In the genomic region with DNA sequence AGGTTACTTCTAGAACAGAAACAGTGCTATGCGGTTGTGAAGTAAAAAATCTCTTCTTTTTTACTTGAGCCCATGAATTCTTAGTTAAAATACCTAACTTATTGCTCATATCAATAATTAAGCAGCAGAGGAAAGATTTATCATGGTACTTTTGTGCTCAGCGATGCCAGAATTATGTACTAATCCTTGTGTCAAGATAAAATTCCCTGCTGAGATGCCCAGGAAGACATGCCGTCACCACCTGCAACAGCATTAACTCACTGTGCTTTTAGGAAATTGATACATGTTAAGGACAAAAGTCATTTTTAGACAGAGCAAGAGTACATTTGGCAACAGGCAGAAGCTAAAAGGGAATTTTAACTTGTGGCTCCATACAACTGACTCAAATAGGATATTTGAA, we compare ENCODE assay signal across 18 cellular contexts.
DNase-seq lines count a peak whose midpoint lies in the region; ATAC-seq and TF ChIP-seq lines count a peak whose summit lies in the region.
"Had no signal": no experiment of that assay in that cellular context is flagged by ENCODE, and none has a peak within 500 bp of the region (broad histone marks: within the 10 kb centered on the region; RNA-seq: fewer than 3 reads in every experiment).

No MANE protein-coding gene starts in this region.

- intact Hi-C loops in MCF 10A (cut with micrococcal nuclease) (no loop called here), mammary epithelial cell (cut with micrococcal nuclease) (no loop called here), aorta (cut with DNase I) (no loop called here)

- BruUV-seq in MCF 10A (replicated peaks; lab: Mats Ljungman, UMichigan) (no TSS peak), mammary epithelial cell (replicated peaks; lab: Mats Ljungman, UMichigan) (no TSS peak)

- POLR2A ChIA-PET in MCF 10A (lab: Yijun Ruan, JAX): interaction anchor here (0.6 kb wide), 1 partner anchor 320 kb away, joined by 3 read pairs; no protein-coding TSS in a partner anchor
- POLR2A ChIA-PET in naive thymus-derived CD8-positive, alpha-beta T cell (lab: Charles Lee): no interaction called here

- no peak overlapping the region for H3K4me3 ChIP-seq in mammary epithelial cell (replicated peaks in 1 of 3; ENCODE audit: insufficient read depth in 1 of 3, low read depth in 2 of 3, low read length in 3 of 3)
- H3K4me3 ChIP-seq in adipocyte (ENCODE audit: low read length): no peak overlapping the region
- H3K4me3 ChIP-seq in fibroblast of villous mesenchyme (ENCODE audit: low read depth, low read length): no peak overlapping the region
- H3K4me3 ChIP-seq in aorta (ENCODE audit: low read length in 2 of 2): no peak overlapping the region
- H3K4me3 ChIP-seq: A549, thyroid gland had no signal

- CTCF ChIA-PET in MCF 10A (lab: Yijun Ruan, JAX) (interaction anchor here (1.0 kb wide), 1 partner anchor 168 kb away, joined by 3 read pairs; no protein-coding TSS in a partner anchor), mammary epithelial cell (lab: Charles Lee; ENCODE audit: low non-redundant PET) (no interaction called here)

- H3K27ac Mint-ChIP-seq in MCF 10A (ENCODE audit: low read depth, unreplicated experiment) (no peak overlapping the region), progenitor cell of endocrine pancreas (no peak overlapping the region)
- H3K27ac Mint-ChIP-seq in naive thymus-derived CD8-positive, alpha-beta T cell: no peak overlapping the region
- H3K27ac Mint-ChIP-seq: activated naive CD8-positive, alpha-beta T cell treated with anti-CD3 and anti-CD28 coated beads for 36 hours; activated T-helper 1 cell treated with anti-CD3 and anti-CD28 coated beads, Interleukin-12 subunit alpha, Interleukin-12 subunit beta, Interleukin-2, Interleukin-4 antibody, amounts not matched to agents 30 ng/mL and 10 ng/mL and 1 ng/mL, durations not matched to agents 14 hours and 24 hours and 36 hours; stimulated activated memory B cell treated with anti-CD40 and anti-IgM and Interleukin-4, amounts not matched to agents 10 μg/mL and 1 μg/mL and 100 μg/mL, for 72 hours had no signal

- no peaks in the 10 kb centered on the region for H3K79me2 ChIP-seq in mammary epithelial cell (ENCODE audit: insufficient read depth, low read length)

- no peak overlapping the region for H2AFZ ChIP-seq in mammary epithelial cell (ENCODE audit: low read depth, low read length)

- no peaks in the 10 kb centered on the region for H3K4me1 ChIP-seq in mammary epithelial cell (ENCODE audit: insufficient read depth, low read length)
- H3K4me1 ChIP-seq in adipocyte (ENCODE audit: control insufficient read depth, insufficient read depth, low read length): peaks cover 12% of the 10 kb centered on the region
- peaks cover 2 to 4% of the 10 kb centered on the region in 2 donors for H3K4me1 ChIP-seq in aorta (ENCODE audit: control insufficient read depth in 1 of 2, insufficient read depth in 2 of 2, low read length in 2 of 2)
- H3K4me1 ChIP-seq: A549, thyroid gland had no signal

- H3K27ac ChIP-seq in mammary epithelial cell (ENCODE audit: insufficient read depth, low read depth, low read length) (no peak overlapping the region), aorta (ENCODE audit: low read depth in 1 of 2, low read length in 2 of 2) (peak overlapping the region; percentile 33 to 40)
- H3K27ac ChIP-seq: A549, thyroid gland had no signal

- no peak for ATAC-seq in aorta (ENCODE audit: low FRiP score)
- no peak for ATAC-seq in naive thymus-derived CD8-positive, alpha-beta T cell
- ATAC-seq: A549; stimulated activated memory B cell treated with anti-CD40 and anti-IgM and Interleukin-4, amounts not matched to agents 10 μg/mL and 1 μg/mL and 100 μg/mL, for 72 hours had no signal

- DNase-seq in MCF 10A (ENCODE audit: unreplicated experiment) (peak; percentile 7), mammary epithelial cell (no peak), adipocyte (ENCODE audit: low read depth) (peak; percentile 7), fibroblast of villous mesenchyme (ENCODE audit: low read depth) (peak; percentile 44), aorta (no peak), cerebellar nuclear complex (lab: John Stamatoyannopoulos, UW) (no peak), progenitor cell of endocrine pancreas (ENCODE audit: low spot score, unreplicated experiment) (no peak)
- DNase-seq in naive thymus-derived CD8-positive, alpha-beta T cell: no peak
- DNase-seq: activated CD4-positive, CD25-positive, alpha-beta regulatory T cell treated with anti-CD3 and anti-CD28 coated beads, Interleukin-2, amount 50 U/mL, for 72 hours; activated naive CD8-positive, alpha-beta T cell treated with anti-CD3 and anti-CD28 coated beads for 36 hours; DMS 273 treated with DMSO at 0.1 percent for 48 hours; effector CD8-positive, alpha-beta T cell; T1000; thyroid gland had no signal

- no peak overlapping the region for H3K4me2 ChIP-seq in mammary epithelial cell (ENCODE audit: insufficient read depth, low read depth, low read length)
- H3K4me2 ChIP-seq: A549 had no signal

- peaks cover 14% of the 10 kb centered on the region for H3K9me3 Mint-ChIP-seq in MCF 10A (ENCODE audit: unreplicated experiment)
- H3K9me3 Mint-ChIP-seq in naive thymus-derived CD8-positive, alpha-beta T cell: peaks cover 16 to 49% (median 29%) of the 10 kb centered on the region in 9 donors
- H3K9me3 Mint-ChIP-seq in progenitor cell of endocrine pancreas (ENCODE audit: low read depth): peaks cover 23% of the 10 kb centered on the region
- H3K9me3 Mint-ChIP-seq: activated T-helper 1 cell treated with anti-CD3 and anti-CD28 coated beads, Interleukin-12 subunit alpha, Interleukin-12 subunit beta, Interleukin-2, Interleukin-4 antibody, amounts not matched to agents 30 ng/mL and 10 ng/mL and 1 ng/mL, durations not matched to agents 14 hours and 24 hours and 36 hours; central memory CD8-positive, alpha-beta T cell had no signal

- H3K27me3 ChIP-seq in mammary epithelial cell (ENCODE audit: insufficient read depth, low read length): peaks cover 5% of the 10 kb centered on the region
- no peaks in the 10 kb centered on the region for H3K27me3 ChIP-seq in adipocyte (replicated peaks; ENCODE audit: control insufficient read depth, insufficient read depth, low read length)
- no peaks in the 10 kb centered on the region for H3K27me3 ChIP-seq in aorta (ENCODE audit: control insufficient read depth in 1 of 2, insufficient read depth in 2 of 2, low read length in 1 of 2)
- H3K27me3 ChIP-seq: thyroid gland had no signal

- in situ Hi-C loops in mammary epithelial cell (cut with MboI; ENCODE audit: low sequenced_read_pairs in 2 of 2): no loop called here

- dilution Hi-C loops in mammary epithelial cell (cut with HindIII; ENCODE audit: low sequenced_read_pairs): no loop called here

- 98% methylated on average over 3 of the region's 3 CpGs for WGBS in mammary epithelial cell (ENCODE audit: low coverage, missing lambda C conversion rate)
- WGBS in aorta, 2 donors: 16 to 18% methylated on average over 3 of the region's 3 CpGs

- H3K9me3 ChIP-seq in mammary epithelial cell (replicated peaks; ENCODE audit: insufficient read depth, low read length): no peaks in the 10 kb centered on the region
- peaks cover 17% of the 10 kb centered on the region for H3K9me3 ChIP-seq in adipocyte (ENCODE audit: control insufficient read depth, low read length)
- H3K9me3 ChIP-seq in aorta (ENCODE audit: control insufficient read depth, low read length): no peaks in the 10 kb centered on the region
- H3K9me3 ChIP-seq: A549, thyroid gland had no signal

- no peak for TF ChIP-seq CTCF in MCF 10A (IDR thresholded peaks at IDR 0.05; ENCODE audit: unreplicated experiment)
- TF ChIP-seq CTCF in mammary epithelial cell (conservative IDR thresholded peaks at IDR 0.05 in 1 of 2, IDR thresholded peaks at IDR 0.05 in 1 of 2; ENCODE audit: extremely low read depth in 1 of 2, insufficient read depth in 1 of 2, low read depth in 1 of 2, low read length in 2 of 2): no peak
- TF ChIP-seq CTCF in fibroblast of villous mesenchyme (IDR thresholded peaks at IDR 0.05; ENCODE audit: insufficient read depth, low read depth, low read length): no peak
- TF ChIP-seq CTCF in progenitor cell of endocrine pancreas (IDR thresholded peaks at IDR 0.05; ENCODE audit: unreplicated experiment): no peak

- H4K20me1 ChIP-seq in mammary epithelial cell (ENCODE audit: insufficient read depth, low read length): no peaks in the 10 kb centered on the region

- H3K27me3 Mint-ChIP-seq in MCF 10A (ENCODE audit: insufficient read depth, unreplicated experiment) (no peaks in the 10 kb centered on the region), progenitor cell of endocrine pancreas (no peaks in the 10 kb centered on the region)
- peaks cover 2 to 16% (median 7%) of the 10 kb centered on the region in 5 donors for H3K27me3 Mint-ChIP-seq in naive thymus-derived CD8-positive, alpha-beta T cell
- H3K27me3 Mint-ChIP-seq: stimulated activated memory B cell treated with anti-CD40 and anti-IgM and Interleukin-4, amounts not matched to agents 10 μg/mL and 1 μg/mL and 100 μg/mL, for 72 hours had no signal

- H3K4me1 Mint-ChIP-seq in MCF 10A (ENCODE audit: insufficient read depth, unreplicated experiment): no peaks in the 10 kb centered on the region
- H3K4me1 Mint-ChIP-seq in naive thymus-derived CD8-positive, alpha-beta T cell: peaks cover 0 to 3% (median 1%) of the 10 kb centered on the region in 4 donors
- H3K4me1 Mint-ChIP-seq in progenitor cell of endocrine pancreas (ENCODE audit: low read depth): peaks cover 14% of the 10 kb centered on the region
- H3K4me1 Mint-ChIP-seq: activated naive CD8-positive, alpha-beta T cell treated with anti-CD3 and anti-CD28 coated beads for 36 hours; central memory CD8-positive, alpha-beta T cell; stimulated activated memory B cell treated with anti-CD40 and anti-IgM and Interleukin-4, amounts not matched to agents 10 μg/mL and 1 μg/mL and 100 μg/mL, for 72 hours had no signal

- H3K4me3 Mint-ChIP-seq in MCF 10A (ENCODE audit: unreplicated experiment) (no peak overlapping the region), progenitor cell of endocrine pancreas (ENCODE audit: low read depth) (no peak overlapping the region)
- no peak overlapping the region for H3K4me3 Mint-ChIP-seq in naive thymus-derived CD8-positive, alpha-beta T cell
- H3K4me3 Mint-ChIP-seq: activated naive CD8-positive, alpha-beta T cell treated with anti-CD3 and anti-CD28 coated beads for 36 hours; activated T-helper 1 cell treated with anti-CD3 and anti-CD28 coated beads, Interleukin-12 subunit alpha, Interleukin-12 subunit beta, Interleukin-2, Interleukin-4 antibody, amounts not matched to agents 30 ng/mL and 10 ng/mL and 1 ng/mL, durations not matched to agents 14 hours and 24 hours and 36 hours; central memory CD8-positive, alpha-beta T cell; stimulated activated memory B cell treated with anti-CD40 and anti-IgM and Interleukin-4, amounts not matched to agents 10 μg/mL and 1 μg/mL and 100 μg/mL, for 72 hours had no signal

- H3K9ac ChIP-seq in mammary epithelial cell (ENCODE audit: insufficient read depth, low read length) (no peak overlapping the region), adipocyte (ENCODE audit: low read length) (no peak overlapping the region)

- H3K36me3 ChIP-seq in mammary epithelial cell (ENCODE audit: insufficient read depth, low read length) (no peaks in the 10 kb centered on the region), adipocyte (ENCODE audit: control insufficient read depth, insufficient read depth, low read length, severe bottlenecking) (no peaks in the 10 kb centered on the region), aorta (ENCODE audit: control insufficient read depth in 1 of 2, insufficient read depth in 2 of 2, low read length in 1 of 2) (no peaks in the 10 kb centered on the region)
- H3K36me3 ChIP-seq: thyroid gland had no signal

- no peaks in the 10 kb centered on the region for H3K36me3 Mint-ChIP-seq in MCF 10A (ENCODE audit: insufficient read depth, unreplicated experiment)
- H3K36me3 Mint-ChIP-seq in naive thymus-derived CD8-positive, alpha-beta T cell: peaks cover 4 to 24% (median 10%) of the 10 kb centered on the region in 3 donors
- no peaks in the 10 kb centered on the region for H3K36me3 Mint-ChIP-seq in progenitor cell of endocrine pancreas (ENCODE audit: insufficient read depth)

Comparison
In these comparisons a context has a peak if more than half of its experiments do, and no peak if none do; other contexts are left out.
1. DNase-seq: peak in MCF 10A (single experiment), adipocyte (single experiment) and fibroblast of villous mesenchyme (single experiment); none in mammary epithelial cell (single experiment), aorta (0 of 2), naive thymus-derived CD8-positive, alpha-beta T cell (0 of 10), cerebellar nuclear complex (0 of 2) and progenitor cell of endocrine pancreas (single experiment).